Comparison of ENCODE assay signal across 25 cellular contexts in the genomic region with DNA sequence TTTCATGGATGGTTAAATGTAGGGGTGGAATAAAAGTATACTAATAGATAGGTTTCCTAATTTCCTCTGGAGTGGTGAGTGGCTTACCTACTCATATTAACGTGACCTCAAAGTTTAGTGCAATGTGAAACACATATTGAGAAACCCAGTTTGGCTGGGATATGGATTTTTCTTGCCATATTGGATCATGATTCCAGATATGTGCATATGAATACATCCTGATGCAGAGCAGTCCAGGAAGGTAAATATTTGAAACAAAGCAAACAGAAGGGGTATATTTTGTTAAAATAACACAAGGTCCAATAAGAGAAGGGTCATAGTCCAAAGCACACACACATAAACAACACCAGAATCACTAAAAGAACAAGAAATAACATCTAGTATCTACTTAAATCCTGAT.
"Had no signal": no experiment of that assay in that cellular context is flagged by ENCODE, and none has a peak within 500 bp of the region (broad histone marks: within the 10 kb centered on the region; RNA-seq: fewer than 3 reads in every experiment).

No MANE protein-coding gene starts in this region.

- H3K4me1 ChIP-seq: heart left ventricle, left lung, lower lobe of right lung, psoas muscle, spleen, tibial artery, upper lobe of left lung, uterus had no signal

- H3K4me3 Mint-ChIP-seq: memory B cell; naive B cell; nephron progenitor cell; stimulated activated memory B cell treated with anti-CD40 and anti-IgM and Interleukin-4, amounts not matched to agents 10 μg/mL and 1 μg/mL and 100 μg/mL, for 72 hours; stimulated activated naive CD8-positive, alpha-beta T cell treated with anti-CD3 and anti-CD28 coated beads, Interleukin-15, Interleukin-2, amounts not matched to agents 100 ng/mL and 50 ng/mL, for 24 hours had no signal

- H3K27me3 Mint-ChIP-seq: memory B cell; naive B cell; stimulated activated memory B cell treated with anti-CD40 and anti-IgM and Interleukin-4, amounts not matched to agents 10 μg/mL and 1 μg/mL and 100 μg/mL, for 72 hours; stimulated activated naive CD8-positive, alpha-beta T cell treated with anti-CD3 and anti-CD28 coated beads, Interleukin-15, Interleukin-2, amounts not matched to agents 100 ng/mL and 50 ng/mL, for 24 hours had no signal

- H3K36me3 ChIP-seq: heart left ventricle, left lung, lower lobe of right lung, spleen, tibial artery, upper lobe of left lung, uterus had no signal

- H3K27ac Mint-ChIP-seq: memory B cell; naive B cell; nephron progenitor cell; stimulated activated memory B cell treated with anti-CD40 and anti-IgM and Interleukin-4, amounts not matched to agents 10 μg/mL and 1 μg/mL and 100 μg/mL, for 72 hours; stimulated activated naive CD8-positive, alpha-beta T cell treated with anti-CD3 and anti-CD28 coated beads, Interleukin-15, Interleukin-2, amounts not matched to agents 100 ng/mL and 50 ng/mL, for 24 hours had no signal

- ATAC-seq: esophagus mucosa; heart left ventricle; left lung; lower lobe of right lung; psoas muscle; sciatic nerve; stimulated activated memory B cell treated with anti-CD40 and anti-IgM and Interleukin-4, amounts not matched to agents 10 μg/mL and 1 μg/mL and 100 μg/mL, for 72 hours had no signal

- H3K4me3 ChIP-seq: dorsolateral prefrontal cortex, heart left ventricle, left lung, lower lobe of right lung, psoas muscle, spleen, tibial artery, upper lobe of left lung, uterus had no signal

- H3K27ac ChIP-seq: dorsolateral prefrontal cortex, heart left ventricle, left lung, lower lobe of right lung, psoas muscle, spleen, tibial artery, upper lobe of left lung, uterus had no signal

- H3K9me3 ChIP-seq: left lung, lower lobe of right lung, psoas muscle, tibial artery, upper lobe of left lung, uterus had no signal

- H3K4me1 Mint-ChIP-seq: memory B cell; naive B cell; stimulated activated memory B cell treated with anti-CD40 and anti-IgM and Interleukin-4, amounts not matched to agents 10 μg/mL and 1 μg/mL and 100 μg/mL, for 72 hours had no signal

- H3K36me3 Mint-ChIP-seq: memory B cell; naive B cell; stimulated activated memory B cell treated with anti-CD40 and anti-IgM and Interleukin-4, amounts not matched to agents 10 μg/mL and 1 μg/mL and 100 μg/mL, for 72 hours had no signal

- DNase-seq: cortex of kidney; dorsolateral prefrontal cortex; effector CD8-positive, alpha-beta T cell; heart left ventricle; hippocampal formation; kidney glomerular epithelial cell; left lung; lower lobe of right lung; midbrain; naive B cell; nephron progenitor cell; psoas muscle; retina; spleen; stimulated activated CD4-positive, alpha-beta T cell treated with anti-CD3 and anti-CD28 coated beads, Interleukin-15, amount 100 ng/mL, for 24 hours; stimulated activated CD4-positive, alpha-beta T cell treated with anti-CD3 and anti-CD28 coated beads, Interleukin-1b, Interleukin-23, amount 100 ng/mL, for 48 hours; stimulated activated CD4-positive, alpha-beta T cell treated with anti-CD3 and anti-CD28 coated beads, Interleukin-4, amount 100 ng/mL, for 24 hours; tibial artery; upper lobe of left lung; uterus had no signal
